7 cellular contexts compared by ENCODE assay signal in the genomic region with DNA sequence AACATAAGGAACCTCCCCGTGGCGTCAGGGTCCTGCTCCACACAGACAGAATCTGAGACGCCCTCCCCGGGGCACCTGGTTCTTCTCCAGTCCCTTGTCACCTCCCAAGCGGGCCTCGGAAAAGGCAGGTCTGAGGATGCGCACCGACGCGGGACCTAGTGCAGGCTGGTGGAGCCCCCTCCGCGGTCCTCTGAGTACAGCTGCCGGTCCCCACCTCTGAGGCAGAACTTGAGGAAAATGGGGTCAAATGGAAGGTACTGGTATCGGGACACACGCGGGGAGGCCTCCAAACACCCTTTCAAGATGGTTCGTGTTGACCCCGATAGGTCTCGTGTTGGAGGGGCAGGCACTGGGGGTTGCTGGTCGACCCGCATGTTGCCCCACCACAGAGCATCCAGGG.
DNase-seq lines count a peak whose midpoint lies in the region; ATAC-seq and TF ChIP-seq lines count a peak whose summit lies in the region.
"Not testable (repeated sequence)": the region's sequence is repeated elsewhere in the genome, so short reads cannot be mapped to it uniquely, and the experiment has no call there.

No MANE protein-coding gene starts in this region.

- H3K4me1 Mint-ChIP-seq in activated T-cell treated with anti-CD3 and anti-CD28 coated beads, Interleukin-2, amount 50 U/mL, for 24 hours (ENCODE audit: low read depth); stimulated activated effector memory CD8-positive, alpha-beta T cell treated with anti-CD3 and anti-CD28 coated beads, Interleukin-12 subunit alpha, Interleukin-12 subunit beta, amount 100 ng/mL, for 72 hours: not testable (repeated sequence)

- not testable (repeated sequence) for H3K27ac Mint-ChIP-seq in activated T-cell treated with anti-CD3 and anti-CD28 coated beads, Interleukin-2, amount 50 U/mL, for 24 hours; stimulated activated effector memory CD8-positive, alpha-beta T cell treated with anti-CD3 and anti-CD28 coated beads, Interleukin-12 subunit alpha, Interleukin-12 subunit beta, amount 100 ng/mL, for 72 hours

- H3K9me3 ChIP-seq in RWPE2 (ENCODE audit: severe bottlenecking); neuronal stem cell (replicated peaks in 1 of 2; ENCODE audit: control insufficient read depth in 2 of 2, insufficient read depth in 1 of 2, low read depth in 1 of 2, low read length in 2 of 2): not testable (repeated sequence)

- not testable (repeated sequence) for H4K91ac ChIP-seq in neuronal stem cell (ENCODE audit: low read depth, low read length, poor library complexity)

- not testable (repeated sequence) for H4K8ac ChIP-seq in neuronal stem cell (ENCODE audit: low read depth, low read length)

- not testable (repeated sequence) for H3K9me3 Mint-ChIP-seq in activated T-cell treated with anti-CD3 and anti-CD28 coated beads, Interleukin-2, amount 50 U/mL, for 24 hours; stimulated activated effector memory CD8-positive, alpha-beta T cell treated with anti-CD3 and anti-CD28 coated beads, Interleukin-12 subunit alpha, Interleukin-12 subunit beta, amount 100 ng/mL, for 72 hours

- not testable (repeated sequence) for H3K27ac ChIP-seq in RWPE2 (ENCODE audit: poor library complexity, severe bottlenecking); neuronal stem cell (replicated peaks; ENCODE audit: low read length)

- WGBS in neuronal stem cell (ENCODE audit: extremely low coverage in 2 of 2, insufficient read length in 2 of 2, insufficient replicate concordance in 1 of 2), 2 donors: no CpG with 5 or more reads among the region's 21 CpGs

- H3K23ac ChIP-seq in neuronal stem cell (ENCODE audit: low read depth, low read length, poor library complexity): not testable (repeated sequence)

- intact Hi-C loops in left ventricle myocardium superior (cut with micrococcal nuclease): not testable (repeated sequence)

- not testable (repeated sequence) for H3K4me3 ChIP-seq in RWPE2 (ENCODE audit: severe bottlenecking)
- peak overlapping the region; percentile 22 for H3K4me3 ChIP-seq in choroid plexus epithelial cell (ENCODE audit: low read depth, low read length)
- peak overlapping the region in 1 of 2 donors; percentile 28 for H3K4me3 ChIP-seq in neuronal stem cell (ENCODE audit: low read length in 2 of 2)

- not testable (repeated sequence) for H3K18ac ChIP-seq in neuronal stem cell (ENCODE audit: low read length)

- not testable (repeated sequence) for H2AK5ac ChIP-seq in neuronal stem cell (ENCODE audit: low read depth, low read length)

- not testable (repeated sequence) for H3K4ac ChIP-seq in neuronal stem cell (ENCODE audit: low read length)

- not testable (repeated sequence) for H2BK12ac ChIP-seq in neuronal stem cell (ENCODE audit: low read length)

- not testable (repeated sequence) for H3K4me3 Mint-ChIP-seq in activated T-cell treated with anti-CD3 and anti-CD28 coated beads, Interleukin-2, amount 50 U/mL, for 24 hours; stimulated activated effector memory CD8-positive, alpha-beta T cell treated with anti-CD3 and anti-CD28 coated beads, Interleukin-12 subunit alpha, Interleukin-12 subunit beta, amount 100 ng/mL, for 72 hours

- not testable (repeated sequence) for H3K27me3 Mint-ChIP-seq in activated T-cell treated with anti-CD3 and anti-CD28 coated beads, Interleukin-2, amount 50 U/mL, for 24 hours

- not testable (repeated sequence) for H3K36me3 ChIP-seq in RWPE2 (ENCODE audit: low read depth); neuronal stem cell (replicated peaks in 1 of 2; ENCODE audit: control insufficient read depth in 2 of 2, insufficient read depth in 2 of 2, low read length in 2 of 2)

- H3K27me3 ChIP-seq in RWPE2 (ENCODE audit: insufficient read depth, poor library complexity, severe bottlenecking); neuronal stem cell (ENCODE audit: control insufficient read depth in 3 of 3, insufficient read depth in 3 of 3, low read depth in 1 of 3, low read length in 3 of 3): not testable (repeated sequence)

- not testable (repeated sequence) for H3K36me3 Mint-ChIP-seq in activated T-cell treated with anti-CD3 and anti-CD28 coated beads, Interleukin-2, amount 50 U/mL, for 24 hours (ENCODE audit: low read depth); stimulated activated effector memory CD8-positive, alpha-beta T cell treated with anti-CD3 and anti-CD28 coated beads, Interleukin-12 subunit alpha, Interleukin-12 subunit beta, amount 100 ng/mL, for 72 hours

- H3K4me2 ChIP-seq in neuronal stem cell (ENCODE audit: insufficient read depth, low read length, poor library complexity, severe bottlenecking): not testable (repeated sequence)

- H3K79me1 ChIP-seq in neuronal stem cell (ENCODE audit: low read depth, low read length): not testable (repeated sequence)

- not testable (repeated sequence) for H3K4me1 ChIP-seq in RWPE2 (ENCODE audit: insufficient read depth, poor library complexity, severe bottlenecking); neuronal stem cell (ENCODE audit: control insufficient read depth in 2 of 2, insufficient read depth in 1 of 2, low read depth in 1 of 2, low read length in 2 of 2)

- not testable (repeated sequence) for H3K14ac ChIP-seq in neuronal stem cell (ENCODE audit: low read length)

- TF ChIP-seq CTCF in RWPE2 (IDR thresholded peaks at IDR 0.05; ENCODE audit: poor library complexity, severe bottlenecking); choroid plexus epithelial cell (conservative IDR thresholded peaks at IDR 0.05; ENCODE audit: low read depth, low read length): not testable (repeated sequence)

- H2BK5ac ChIP-seq in neuronal stem cell (ENCODE audit: low read length): not testable (repeated sequence)

- H2BK120ac ChIP-seq in neuronal stem cell (ENCODE audit: low read depth, low read length): not testable (repeated sequence)

- ATAC-seq in GM19328 (IDR thresholded peaks at IDR 0.05; ENCODE audit: unreplicated experiment) (peak; percentile 14), left ventricle myocardium superior (peak; percentile 10)
- ATAC-seq in RWPE2 (ENCODE audit: low read depth): not testable (repeated sequence)
- peak; percentile 40 for ATAC-seq in stimulated activated effector memory CD8-positive, alpha-beta T cell treated with anti-CD3 and anti-CD28 coated beads, Interleukin-12 subunit alpha, Interleukin-12 subunit beta, amount 100 ng/mL, for 72 hours

- H3K9ac ChIP-seq in neuronal stem cell (ENCODE audit: low read depth, low read length, poor library complexity): not testable (repeated sequence)

- H2AFZ ChIP-seq in neuronal stem cell (ENCODE audit: low read length): peak overlapping the region; percentile 72

- DNase-seq in RWPE2 (ENCODE audit: low spot score): peak; percentile 19
- DNase-seq in activated T-cell treated with anti-CD3 and anti-CD28 coated beads, Interleukin-2, amount 50 U/mL, for 24 hours: peak; percentile 44
- not testable (repeated sequence) for DNase-seq in choroid plexus epithelial cell (ENCODE audit: low read depth); left ventricle myocardium superior; neuronal stem cell (ENCODE audit: low spot score); stimulated activated effector memory CD8-positive, alpha-beta T cell treated with anti-CD3 and anti-CD28 coated beads, Interleukin-12 subunit alpha, Interleukin-12 subunit beta, amount 100 ng/mL, for 72 hours (ENCODE audit: low spot score in 2 of 2)

- not testable (repeated sequence) for H2BK15ac ChIP-seq in neuronal stem cell (ENCODE audit: low read length)
